Comparison of ENCODE assay signal across 16 cellular contexts in the genomic region with DNA sequence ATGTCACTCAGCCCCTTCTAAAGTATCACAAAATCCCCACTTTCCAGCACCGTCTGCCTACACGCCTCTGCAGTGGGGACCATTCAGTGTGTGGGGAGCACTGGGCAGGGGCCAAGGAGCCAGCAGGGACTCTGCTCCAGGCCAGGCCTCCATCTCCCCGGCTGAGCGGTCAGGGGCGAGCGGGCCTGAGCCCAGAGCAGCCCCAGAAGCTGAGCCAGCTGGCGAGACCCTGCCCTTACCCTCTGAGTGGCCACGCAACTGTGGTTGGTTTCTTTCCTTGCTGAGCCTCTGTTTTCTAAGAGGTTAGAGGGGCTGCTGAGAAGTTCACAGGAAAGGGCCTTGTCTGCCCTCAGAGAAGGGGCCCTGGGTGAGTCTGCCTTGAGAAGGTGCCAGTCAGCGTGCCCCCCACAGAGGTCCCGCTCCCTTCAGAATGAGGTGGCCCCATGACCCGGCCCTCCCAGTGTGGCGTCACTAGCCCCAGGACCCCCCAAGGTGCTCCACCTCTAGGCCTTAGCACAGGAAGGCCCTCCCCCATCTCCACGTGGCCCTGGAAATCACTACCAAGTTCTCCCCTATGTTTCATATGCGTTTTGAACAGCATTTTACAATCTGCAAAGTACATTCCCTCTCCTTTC. TPM values are rescaled to one million over a fixed set of nuclear protein-coding genes. Genes with fewer than 3 reads are reported as not detected.
DNase-seq lines count a peak whose midpoint lies in the region; ATAC-seq and TF ChIP-seq lines count a peak whose summit lies in the region.
"Had no signal": no experiment of that assay in that cellular context is flagged by ENCODE, and none has a peak within 500 bp of the region (broad histone marks: within the 10 kb centered on the region; RNA-seq: fewer than 3 reads in every experiment).

No MANE protein-coding gene starts in this region.

- H3K27ac Mint-ChIP-seq in CD14-positive monocyte (no peak overlapping the region), chondrocyte (ENCODE audit: unreplicated experiment) (no peak overlapping the region)
- H3K27ac Mint-ChIP-seq: CD8-positive, alpha-beta T cell had no signal

- H3K36me3 Mint-ChIP-seq in CD14-positive monocyte (no peaks in the 10 kb centered on the region), chondrocyte (ENCODE audit: low read depth) (no peaks in the 10 kb centered on the region)
- H3K36me3 Mint-ChIP-seq: CD8-positive, alpha-beta T cell had no signal

- no peaks in the 10 kb centered on the region for H3K9me3 ChIP-seq in osteoblast (ENCODE audit: low read depth, low read length)
- H3K9me3 ChIP-seq: BLaER1, SK-N-SH had no signal

- no peak for TF ChIP-seq EP300 in Ishikawa (IDR thresholded peaks at IDR 0.05; ENCODE audit: borderline replicate concordance)

- H4K20me1 ChIP-seq in osteoblast (ENCODE audit: insufficient read depth, low read length), result no peaks in the 10 kb centered on the region
- H4K20me1 ChIP-seq: BLaER1 had no signal

- H3K27me3 ChIP-seq in osteoblast (ENCODE audit: insufficient read depth, low read length), result peaks cover 8% of the 10 kb centered on the region
- H3K27me3 ChIP-seq: BLaER1 had no signal

- H3K9me3 Mint-ChIP-seq in CD14-positive monocyte (peaks cover 0 to 1% (median 0%) of the 10 kb centered on the region in 7 donors), chondrocyte (ENCODE audit: low read depth) (no peaks in the 10 kb centered on the region)
- H3K9me3 Mint-ChIP-seq: CD8-positive, alpha-beta T cell had no signal

- no peaks in the 10 kb centered on the region for H3K4me1 Mint-ChIP-seq in CD14-positive monocyte
- peaks cover 25% of the 10 kb centered on the region for H3K4me1 Mint-ChIP-seq in chondrocyte (ENCODE audit: low read depth)

- no peaks in the 10 kb centered on the region for H3K79me2 ChIP-seq in osteoblast (ENCODE audit: insufficient read depth, low read length)

- H3K4me3 ChIP-seq in osteoblast (ENCODE audit: insufficient read depth, low read length), result no peak overlapping the region
- H3K4me3 ChIP-seq: BLaER1, GM12878 had no signal

- TF ChIP-seq RAD21 in Ishikawa (IDR thresholded peaks at IDR 0.05; ENCODE audit: low read depth), result no peak

- no peaks in the 10 kb centered on the region for H3K36me3 ChIP-seq in osteoblast (ENCODE audit: insufficient read depth, low read length)
- H3K36me3 ChIP-seq: BLaER1 had no signal

- H3K4me3 Mint-ChIP-seq in CD14-positive monocyte, result no peak overlapping the region
- H3K4me3 Mint-ChIP-seq in chondrocyte (ENCODE audit: unreplicated experiment), result no peak overlapping the region
- H3K4me3 Mint-ChIP-seq: CD8-positive, alpha-beta T cell had no signal

- H3K27me3 Mint-ChIP-seq in CD14-positive monocyte (ENCODE audit: low read depth in 3 of 3), result peaks cover 0 to 4% (median 4%) of the 10 kb centered on the region in 3 donors
- H3K27me3 Mint-ChIP-seq in chondrocyte (ENCODE audit: low read depth), result no peaks in the 10 kb centered on the region

- no peak overlapping the region for H3K4me2 ChIP-seq in osteoblast (ENCODE audit: insufficient read depth, low read length)
- H3K4me2 ChIP-seq: BLaER1, SK-N-SH had no signal

- intact Hi-C loops in CD14-positive monocyte (cut with micrococcal nuclease), result loop anchor here (10.0 kb wide), 2 partner anchors 355 to 455 kb away; no protein-coding TSS in a partner anchor

- H3K4me1 ChIP-seq in osteoblast (ENCODE audit: insufficient read depth, low read length), result no peaks in the 10 kb centered on the region

- H3K27ac ChIP-seq in osteoblast (ENCODE audit: low read depth, low read length), result no peak overlapping the region
- H3K27ac ChIP-seq: BLaER1, HL-60 had no signal

- H2AFZ ChIP-seq in osteoblast (ENCODE audit: low read length), result no peak overlapping the region

- no peak for ATAC-seq in GM18909 (IDR thresholded peaks at IDR 0.05; ENCODE audit: poor library complexity, unreplicated experiment)
- ATAC-seq: CD8-positive, alpha-beta T cell; GM12878 had no signal

- TF ChIP-seq CTCF in CD14-positive monocyte (IDR thresholded peaks at IDR 0.05), result no peak
- TF ChIP-seq CTCF in chondrocyte (IDR thresholded peaks at IDR 0.05), result no peak
- TF ChIP-seq CTCF in osteoblast (IDR thresholded peaks at IDR 0.05; ENCODE audit: extremely low read depth, low read depth, low read length), result no peak

- DNase-seq in CD14-positive monocyte (ENCODE audit: low spot score) (peak; percentile 30), chondrocyte (ENCODE audit: low spot score) (peak; percentile 65), osteoblast (ENCODE audit: insufficient read length, low spot score, missing footprints) (peak; percentile 44), OCI-M2 (lab: John Stamatoyannopoulos, UW; ENCODE audit: unreplicated experiment) (no peak), MV-4-11 (lab: John Stamatoyannopoulos, UW) (no peak)
- DNase-seq: Calu3; CD8-positive, alpha-beta T cell; DMS53; EL; NCI-H1105 had no signal

TF ChIP-seq in Ishikawa, 13 proteins besides CTCF, POLR2A, EP300 and RAD21:
- peak; percentile 19; the same call in 1 of the 2 replicates for TF ChIP-seq NFIC (IDR thresholded peaks at IDR 0.05)
- no peak for TF ChIP-seq FOXM1 (IDR thresholded peaks at IDR 0.05; ENCODE audit: borderline replicate concordance, low read depth)
TF ChIP-seq in Ishikawa: peak in this region for 1.

RNA-seq across cellular contexts. Expression of a gene that starts 46.9 kb away (rescaled TPM):
- under 1 TPM; 0.09 to 0.24 TPM for polyA plus RNA-seq in CD14-positive monocyte
- total RNA-seq in chondrocyte (20.7 to 69.4 TPM (median 24.5 TPM) in 3 replicates), osteoblast (under 0.01 and 0.36 TPM in 2 replicates)
- total RNA-seq: Calu3, GM12878 had no signal

Comparison
In these comparisons a context has a peak if more than half of its experiments do, and no peak if none do; other contexts are left out.
1. DNase-seq: peak in CD14-positive monocyte (single experiment), chondrocyte (single experiment) and osteoblast (single experiment); none in OCI-M2 (single experiment) and MV-4-11 (single experiment).
2. RNA of a gene that starts 46.9 kb away (total RNA-seq): 20.7 to 69.4 TPM in chondrocyte; under 0.01 to 0.36 TPM in osteoblast; every median in the first group is over 10 times any median in the second.